In the genomic region with DNA sequence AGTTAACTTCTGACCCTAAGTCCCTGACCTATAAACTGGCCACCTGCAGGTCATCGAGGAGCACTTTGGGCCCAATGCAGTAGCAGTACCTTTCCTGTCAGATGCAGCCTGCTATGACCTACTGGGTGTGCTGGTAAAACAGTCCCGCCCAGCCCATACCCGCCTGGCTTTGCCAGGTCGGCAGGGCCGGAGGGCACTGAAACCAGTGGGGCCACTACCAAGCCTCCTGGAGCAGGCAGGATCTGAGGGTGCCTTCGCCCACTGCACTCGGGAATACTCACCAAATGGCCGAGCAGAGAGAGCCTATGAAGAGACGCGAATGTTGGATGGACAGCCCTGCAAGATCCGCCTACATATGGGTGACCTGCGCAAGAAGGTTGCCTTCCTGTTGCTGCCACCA, we compare ENCODE assay signal across 24 cellular contexts. TPM values are rescaled to one million over a fixed set of nuclear protein-coding genes. Genes with fewer than 3 reads are reported as not detected.
DNase-seq lines count a peak whose midpoint lies in the region; ATAC-seq and TF ChIP-seq lines count a peak whose summit lies in the region.
"Had no signal": no experiment of that assay in that cellular context is flagged by ENCODE, and none has a peak within 500 bp of the region (broad histone marks: within the 10 kb centered on the region; RNA-seq: fewer than 3 reads in every experiment).

No MANE protein-coding gene starts in this region.

- H3K27ac ChIP-seq in neuronal stem cell (replicated peaks; ENCODE audit: low read length) (no peak overlapping the region), breast epithelium (no peak overlapping the region)
- H3K27ac ChIP-seq: HL-60 had no signal

- H3K4me3 ChIP-seq in neuronal stem cell (ENCODE audit: low read length in 2 of 2) (no peak overlapping the region), breast epithelium (no peak overlapping the region)
- H3K4me3 ChIP-seq: GM12878 had no signal

- H3K9me3 Mint-ChIP-seq in WTC11, result no peaks in the 10 kb centered on the region
- H3K9me3 Mint-ChIP-seq in activated CD4-positive, alpha-beta T cell treated with anti-CD3 and anti-CD28 coated beads, Interleukin-2, amount 10 ng/mL, durations not matched to agents 7 days and 5 days, result no peaks in the 10 kb centered on the region
- H3K9me3 Mint-ChIP-seq: CD8-positive, alpha-beta memory T cell; HFFc6 had no signal

- no peaks in the 10 kb centered on the region for H3K79me1 ChIP-seq in neuronal stem cell (ENCODE audit: low read depth, low read length)

- H3K36me3 Mint-ChIP-seq in WTC11, result peaks cover 7% of the 10 kb centered on the region
- peaks cover 8% of the 10 kb centered on the region for H3K36me3 Mint-ChIP-seq in activated CD4-positive, alpha-beta T cell treated with anti-CD3 and anti-CD28 coated beads, Interleukin-2, amount 10 ng/mL, durations not matched to agents 7 days and 5 days (ENCODE audit: low read depth)

- H3K27me3 Mint-ChIP-seq in WTC11 (ENCODE audit: low read depth), result no peaks in the 10 kb centered on the region
- no peaks in the 10 kb centered on the region for H3K27me3 Mint-ChIP-seq in activated CD4-positive, alpha-beta T cell treated with anti-CD3 and anti-CD28 coated beads, Interleukin-2, amount 10 ng/mL, durations not matched to agents 7 days and 5 days
- H3K27me3 Mint-ChIP-seq: CD4-positive, CD25-positive, alpha-beta regulatory T cell; CD8-positive, alpha-beta memory T cell had no signal

- no peak overlapping the region for H3K4me3 Mint-ChIP-seq in WTC11
- no peak overlapping the region for H3K4me3 Mint-ChIP-seq in activated CD4-positive, alpha-beta T cell treated with anti-CD3 and anti-CD28 coated beads, Interleukin-2, amount 10 ng/mL, durations not matched to agents 7 days and 5 days
- H3K4me3 Mint-ChIP-seq: CD4-positive, CD25-positive, alpha-beta regulatory T cell; CD8-positive, alpha-beta memory T cell; HFFc6 had no signal

- H2AFZ ChIP-seq in neuronal stem cell (ENCODE audit: low read length), result no peak overlapping the region

- POLR2A ChIA-PET in WTC11 (lab: Charles Lee), result no interaction called here
- POLR2A ChIA-PET in activated CD4-positive, alpha-beta T cell treated with anti-CD3 and anti-CD28 coated beads, Interleukin-2, amount 10 ng/mL, durations not matched to agents 7 days and 5 days (lab: Charles Lee), result no interaction called here

- CTCF ChIA-PET in WTC11 (lab: Charles Lee), result no interaction called here
- CTCF ChIA-PET in activated CD4-positive, alpha-beta T cell treated with anti-CD3 and anti-CD28 coated beads, Interleukin-2, amount 10 ng/mL, durations not matched to agents 7 days and 5 days (lab: Charles Lee), result no interaction called here

- H3K4me2 ChIP-seq in neuronal stem cell (ENCODE audit: insufficient read depth, low read length, poor library complexity, severe bottlenecking), result no peak overlapping the region

- no peak overlapping the region for H4K8ac ChIP-seq in neuronal stem cell (ENCODE audit: low read depth, low read length)

- H2BK12ac ChIP-seq in neuronal stem cell (ENCODE audit: low read length), result no peak overlapping the region

- no peak overlapping the region for H3K14ac ChIP-seq in neuronal stem cell (ENCODE audit: low read length)

- H3K4me1 Mint-ChIP-seq in WTC11, result no peaks in the 10 kb centered on the region
- H3K4me1 Mint-ChIP-seq in activated CD4-positive, alpha-beta T cell treated with anti-CD3 and anti-CD28 coated beads, Interleukin-2, amount 10 ng/mL, durations not matched to agents 7 days and 5 days, result no peaks in the 10 kb centered on the region

- ATAC-seq in WTC11 (peak; percentile 50), left colon (peak; percentile 22), HG02610 (IDR thresholded peaks at IDR 0.05; ENCODE audit: unreplicated experiment) (no peak)
- ATAC-seq: GM12878, HCT116 had no signal

- H3K9me3 ChIP-seq in neuronal stem cell (replicated peaks in 1 of 2; ENCODE audit: control insufficient read depth in 2 of 2, insufficient read depth in 1 of 2, low read depth in 1 of 2, low read length in 2 of 2) (no peaks in the 10 kb centered on the region), breast epithelium (no peaks in the 10 kb centered on the region)
- H3K9me3 ChIP-seq: BE2C had no signal

- intact Hi-C loops in left colon (cut with DNase I, micrococcal nuclease) (no loop called here), breast epithelium (cut with DNase I; ENCODE audit: low total_unique reads) (no loop called here)

- H3K4me1 ChIP-seq in neuronal stem cell (ENCODE audit: control insufficient read depth in 2 of 2, insufficient read depth in 1 of 2, low read depth in 1 of 2, low read length in 2 of 2), result no peaks in the 10 kb centered on the region
- H3K4me1 ChIP-seq in breast epithelium, result no peaks in the 10 kb centered on the region
- H3K4me1 ChIP-seq: BE2C had no signal

- no peak overlapping the region for H2BK120ac ChIP-seq in neuronal stem cell (ENCODE audit: low read depth, low read length)

- H3K18ac ChIP-seq in neuronal stem cell (ENCODE audit: low read length), result no peak overlapping the region

- H4K91ac ChIP-seq in neuronal stem cell (ENCODE audit: low read depth, low read length, poor library complexity), result no peak overlapping the region

- no peak overlapping the region for H2AK5ac ChIP-seq in neuronal stem cell (ENCODE audit: low read depth, low read length)

- no peak overlapping the region for H2BK15ac ChIP-seq in neuronal stem cell (ENCODE audit: low read length)

- TF ChIP-seq CTCF in WTC11 (IDR thresholded peaks at IDR 0.05) (no peak), breast epithelium (IDR thresholded peaks at IDR 0.05) (no peak)

- no peak for TF ChIP-seq POLR2A in breast epithelium (IDR thresholded peaks at IDR 0.05)

- H3K4ac ChIP-seq in neuronal stem cell (ENCODE audit: low read length), result no peak overlapping the region

- H3K27ac Mint-ChIP-seq in WTC11, result no peak overlapping the region
- no peak overlapping the region for H3K27ac Mint-ChIP-seq in activated CD4-positive, alpha-beta T cell treated with anti-CD3 and anti-CD28 coated beads, Interleukin-2, amount 10 ng/mL, durations not matched to agents 7 days and 5 days
- H3K27ac Mint-ChIP-seq: HFFc6 had no signal

- H3K36me3 ChIP-seq in neuronal stem cell (replicated peaks in 1 of 2; ENCODE audit: control insufficient read depth in 2 of 2, insufficient read depth in 2 of 2, low read length in 2 of 2), result peaks cover 21 to 88% of the 10 kb centered on the region in 2 donors
- peaks cover 11% of the 10 kb centered on the region for H3K36me3 ChIP-seq in breast epithelium
- H3K36me3 ChIP-seq: BE2C had no signal

- no peak overlapping the region for H3K23ac ChIP-seq in neuronal stem cell (ENCODE audit: low read depth, low read length, poor library complexity)

- H2BK5ac ChIP-seq in neuronal stem cell (ENCODE audit: low read length), result peak overlapping the region; percentile 14

- H3K9ac ChIP-seq in neuronal stem cell (ENCODE audit: low read depth, low read length, poor library complexity), result no peak overlapping the region

- no CpG with 5 or more reads among the region's 12 CpGs for WGBS in neuronal stem cell (ENCODE audit: extremely low coverage in 2 of 2, insufficient read length in 2 of 2, insufficient replicate concordance in 1 of 2), 2 donors

- DNase-seq in WTC11 (ENCODE audit: low spot score) (no peak), left colon (no peak), neuronal stem cell (ENCODE audit: low spot score) (no peak), NCI-H2171 (lab: John Stamatoyannopoulos, UW) (no peak), breast epithelium (ENCODE audit: low spot score in 2 of 2) (no peak)
- DNase-seq in activated CD4-positive, alpha-beta T cell treated with anti-CD3 and anti-CD28 coated beads, Interleukin-2, amount 10 ng/mL, durations not matched to agents 7 days and 5 days, result no peak
- DNase-seq: ACHN; BE2C; C1 segment of cervical spinal cord; CD4-positive, CD25-positive, alpha-beta regulatory T cell; CD8-positive, alpha-beta memory T cell; COR-L47; DMS 273 treated with DMSO at 0.1 percent for 48 hours; DMS53; DND-41; GOT3; H7 had no signal

- H3K27me3 ChIP-seq in neuronal stem cell (ENCODE audit: control insufficient read depth in 3 of 3, insufficient read depth in 3 of 3, low read depth in 1 of 3, low read length in 3 of 3) (no peaks in the 10 kb centered on the region), breast epithelium (no peaks in the 10 kb centered on the region)
- H3K27me3 ChIP-seq: BE2C had no signal

RNA-seq across cellular contexts. Expression of gene C11orf42, which starts 4.4 kb away (rescaled TPM):
- not detected in 3 replicates for total RNA-seq in WTC11 (2021)
- not detected for total RNA-seq in left colon
- not detected for polyA plus RNA-seq in neuronal stem cell (2013, experiment 1 of 2)
- not detected for polyA plus RNA-seq in neuronal stem cell (2013, experiment 2 of 2)
- not detected for total RNA-seq in breast epithelium
- not detected for total RNA-seq in activated CD4-positive, alpha-beta T cell treated with anti-CD3 and anti-CD28 coated beads, Interleukin-2, amount 10 ng/mL, durations not matched to agents 7 days and 5 days
- total RNA-seq: CD4-positive, CD25-positive, alpha-beta regulatory T cell; CD8-positive, alpha-beta memory T cell; G401; GM12878; H7; HFFc6; HT1080 had no signal
- polyA plus RNA-seq: CD4-positive, CD25-positive, alpha-beta regulatory T cell; CD8-positive, alpha-beta memory T cell had no signal

RNA-seq across cellular contexts. Expression of gene OR52W1, which starts 10.8 kb away (rescaled TPM):
- total RNA-seq in WTC11 (2021) (not detected in 3 replicates), left colon (not detected), breast epithelium (not detected)
- polyA plus RNA-seq in neuronal stem cell (2013, experiment 1 of 2), result not detected
- polyA plus RNA-seq in neuronal stem cell (2013, experiment 2 of 2), result not detected
- total RNA-seq in activated CD4-positive, alpha-beta T cell treated with anti-CD3 and anti-CD28 coated beads, Interleukin-2, amount 10 ng/mL, durations not matched to agents 7 days and 5 days, result not detected
- total RNA-seq: CD4-positive, CD25-positive, alpha-beta regulatory T cell; CD8-positive, alpha-beta memory T cell; G401; GM12878; H7; HFFc6; HT1080 had no signal
- polyA plus RNA-seq: CD4-positive, CD25-positive, alpha-beta regulatory T cell; CD8-positive, alpha-beta memory T cell; GM12878 had no signal

RNA-seq across cellular contexts. Expression of gene FHIP1B, which starts 24.6 kb away (rescaled TPM):
- total RNA-seq in WTC11 (2021), result 22.2 to 24.8 TPM (median 23.6 TPM) in 3 replicates
- 100 to 1,000 TPM in 1 of 2 donors, 10 to 100 TPM in 1; 93.2 to 103 TPM for total RNA-seq in left colon
- polyA plus RNA-seq in neuronal stem cell (2013, experiment 1 of 2), result 21.2 TPM
- polyA plus RNA-seq in neuronal stem cell (2013, experiment 2 of 2), result 20.4 TPM
- total RNA-seq in breast epithelium, result 10 to 100 TPM; 34.7 to 42.6 (median 42.1) TPM
- total RNA-seq in activated CD4-positive, alpha-beta T cell treated with anti-CD3 and anti-CD28 coated beads, Interleukin-2, amount 10 ng/mL, durations not matched to agents 7 days and 5 days, result 10 to 100 TPM; 22.2 to 24.5 TPM

RNA-seq across cellular contexts. Expression of gene CNGA4, which starts 29.1 kb away (rescaled TPM):
- total RNA-seq in WTC11 (2021), result 0.35 to 0.82 TPM (median 0.50 TPM) in 3 replicates
- under 1 TPM in 1 of 2 donors, not detected in 1; 0.14 TPM for total RNA-seq in left colon
- polyA plus RNA-seq in neuronal stem cell (2013, experiment 1 of 2), result 0.08 TPM
- 0.06 TPM for polyA plus RNA-seq in neuronal stem cell (2013, experiment 2 of 2)
- under 1 TPM in 2 of 3 donors, not detected in 1; 0.29 to 0.48 TPM for total RNA-seq in breast epithelium
- under 1 TPM in 1 of 2 experiments, not detected in 1; 0.17 TPM for total RNA-seq in activated CD4-positive, alpha-beta T cell treated with anti-CD3 and anti-CD28 coated beads, Interleukin-2, amount 10 ng/mL, durations not matched to agents 7 days and 5 days
- total RNA-seq: G401, HFFc6, HT1080 had no signal
- polyA plus RNA-seq: CD4-positive, CD25-positive, alpha-beta regulatory T cell; CD8-positive, alpha-beta memory T cell had no signal

RNA-seq across cellular contexts. Expression of gene OR52B2, which starts 39.7 kb away (rescaled TPM):
- total RNA-seq in WTC11 (2021) (not detected in 3 replicates), left colon (not detected), breast epithelium (under 1 TPM in 1 of 3 donors, not detected in 2; 0.33 TPM)
- not detected for polyA plus RNA-seq in neuronal stem cell (2013, experiment 1 of 2)
- not detected for polyA plus RNA-seq in neuronal stem cell (2013, experiment 2 of 2)
- total RNA-seq in activated CD4-positive, alpha-beta T cell treated with anti-CD3 and anti-CD28 coated beads, Interleukin-2, amount 10 ng/mL, durations not matched to agents 7 days and 5 days, result not detected
- total RNA-seq: CD4-positive, CD25-positive, alpha-beta regulatory T cell; CD8-positive, alpha-beta memory T cell; G401; GM12878; H7; HFFc6; HT1080 had no signal
- polyA plus RNA-seq: CD4-positive, CD25-positive, alpha-beta regulatory T cell; CD8-positive, alpha-beta memory T cell had no signal
